12 cellular contexts compared by ENCODE assay signal in the genomic region with DNA sequence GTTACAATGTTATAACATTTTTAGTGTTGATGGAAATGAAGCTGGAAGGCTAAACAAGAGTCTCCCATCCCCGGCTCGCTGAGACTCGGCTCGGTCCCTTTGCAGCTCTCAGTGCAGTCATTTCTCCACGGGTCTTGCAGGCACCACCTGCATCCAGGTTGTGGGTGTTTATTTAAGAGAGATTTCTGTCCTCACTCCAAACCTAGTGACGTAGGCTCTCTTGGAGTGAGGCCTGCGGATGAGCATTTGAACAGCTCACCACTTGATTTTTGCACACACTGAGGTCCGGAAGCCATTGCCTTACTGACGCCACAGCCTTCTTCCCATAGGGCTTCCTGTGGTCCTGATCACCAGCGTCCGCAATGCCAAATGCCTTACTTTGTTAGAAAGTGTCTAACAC.
"Had no signal": no experiment of that assay in that cellular context is flagged by ENCODE, and none has a peak within 500 bp of the region (broad histone marks: within the 10 kb centered on the region; RNA-seq: fewer than 3 reads in every experiment).

No MANE protein-coding gene starts in this region.

- H3K4me3 ChIP-seq: mucosa of descending colon, testis had no signal

- H3K9me3 ChIP-seq: mucosa of descending colon, testis had no signal

- ATAC-seq: activated naive CD8-positive, alpha-beta T cell treated with anti-CD3 and anti-CD28 coated beads, Interleukin-2, amount 50 U/mL, for 24 hours; esophagus mucosa; mucosa of descending colon; natural killer cell; T-helper 17 cell; WTC11 had no signal

- DNase-seq: activated CD4-positive, alpha-beta T cell treated with anti-CD3 and anti-CD28 coated beads, Interleukin-2, amount 10 ng/mL, durations not matched to agents 24 days and 14 days; activated naive CD4-positive, alpha-beta T cell treated with Interleukin-2 at 50 U/mL for 16 hours; activated naive CD8-positive, alpha-beta T cell treated with anti-CD3 and anti-CD28 coated beads, Interleukin-2, amount 50 U/mL, for 24 hours; cortex of kidney; hypothalamus; mucosa of descending colon; natural killer cell; stimulated activated CD4-positive, alpha-beta T cell treated with anti-CD3 and anti-CD28 coated beads, Interleukin-4, amount 100 ng/mL, for 1 hour; T-helper 17 cell; testis had no signal

- H3K27me3 ChIP-seq: testis had no signal
